ENCODE assay signal across 1 cellular context in genomic region chr5:81209869-81210268, GRCh38.
TF ChIP-seq lines count a peak whose summit lies in the region.

No MANE protein-coding gene starts in this region.

TF ChIP-seq in HEK293, 187 proteins besides CTCF, POLR2A, EP300 and RAD21 (continued from another document):
- TF ChIP-seq TSHZ1 (tag by site-specific recombination; IDR thresholded peaks at IDR 0.05; ENCODE audit: borderline replicate concordance) (no peak), ZNF155 (tag by site-specific recombination; IDR thresholded peaks at IDR 0.05) (no peak)
